ENCODE assay signal across 10 cellular contexts in the genomic region with DNA sequence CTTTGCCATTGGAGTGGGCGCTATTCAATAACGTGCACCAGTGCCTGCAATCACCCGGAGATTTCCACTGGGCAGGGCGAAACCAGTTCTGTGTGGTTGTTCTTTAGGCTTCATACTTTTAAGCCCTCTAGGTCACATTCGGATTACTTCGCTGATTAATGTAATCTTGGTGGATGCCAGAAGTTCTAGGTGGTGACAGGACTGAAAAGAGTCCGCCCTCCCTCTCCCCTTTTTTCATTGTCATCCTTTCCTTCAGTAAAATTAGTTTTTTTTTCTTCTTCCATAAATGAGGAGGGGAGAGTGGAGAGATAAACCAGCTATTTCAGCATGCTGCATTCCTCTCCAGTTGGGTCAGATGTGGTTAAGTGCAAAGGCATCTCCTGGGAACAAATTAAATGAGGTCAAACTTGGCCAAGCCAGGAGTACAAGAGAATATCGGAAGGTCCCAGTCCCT. TPM values are rescaled to one million over a fixed set of nuclear protein-coding genes. Genes with fewer than 3 reads are reported as not detected.
DNase-seq lines count a peak whose midpoint lies in the region; TF ChIP-seq lines count a peak whose summit lies in the region.
"Had no signal": no experiment of that assay in that cellular context is flagged by ENCODE, and none has a peak within 500 bp of the region (broad histone marks: within the 10 kb centered on the region; RNA-seq: fewer than 3 reads in every experiment).

No MANE protein-coding gene starts in this region.

- intact Hi-C loops in Calu3 (cut with micrococcal nuclease; ENCODE audit: unreplicated experiment) = no loop called here

- peaks cover 0 to 4% of the 10 kb centered on the region in 2 donors for H3K4me1 ChIP-seq in neuronal stem cell (ENCODE audit: control insufficient read depth in 2 of 2, insufficient read depth in 1 of 2, low read depth in 1 of 2, low read length in 2 of 2)

- no peaks in the 10 kb centered on the region for H3K36me3 Mint-ChIP-seq in Calu3 (ENCODE audit: insufficient read depth, unreplicated experiment)
- H3K36me3 Mint-ChIP-seq: IgD-negative memory B cell, mesothelial cell of epicardium had no signal

- H3K36me3 ChIP-seq in neuronal stem cell (replicated peaks in 1 of 2; ENCODE audit: control insufficient read depth in 2 of 2, insufficient read depth in 2 of 2, low read length in 2 of 2) = no peaks in the 10 kb centered on the region

- no peak overlapping the region for H4K91ac ChIP-seq in neuronal stem cell (ENCODE audit: low read depth, low read length, poor library complexity)

- no peak overlapping the region for H3K27ac Mint-ChIP-seq in Calu3 (ENCODE audit: unreplicated experiment)
- H3K27ac Mint-ChIP-seq: IgD-negative memory B cell, mesothelial cell of epicardium had no signal

- H2BK15ac ChIP-seq in neuronal stem cell (ENCODE audit: low read length) = no peak overlapping the region

- H3K9me3 Mint-ChIP-seq in Calu3 (ENCODE audit: low read depth, unreplicated experiment) = no peaks in the 10 kb centered on the region
- H3K9me3 Mint-ChIP-seq: mesothelial cell of epicardium had no signal

- H3K4me3 Mint-ChIP-seq in Calu3 (ENCODE audit: low read depth, unreplicated experiment) = no peak overlapping the region
- H3K4me3 Mint-ChIP-seq: IgD-negative memory B cell, mesothelial cell of epicardium had no signal

- H2BK12ac ChIP-seq in neuronal stem cell (ENCODE audit: low read length) = no peak overlapping the region

- H3K4me2 ChIP-seq in neuronal stem cell (ENCODE audit: insufficient read depth, low read length, poor library complexity, severe bottlenecking) = no peak overlapping the region

- peaks cover 0 to 27% (median 6%) of the 10 kb centered on the region in 3 experiments for H3K27me3 ChIP-seq in neuronal stem cell (ENCODE audit: control insufficient read depth in 3 of 3, insufficient read depth in 3 of 3, low read depth in 1 of 3, low read length in 3 of 3)

- WGBS in neuronal stem cell (ENCODE audit: extremely low coverage in 2 of 2, insufficient read length in 2 of 2, insufficient replicate concordance in 1 of 2), 2 donors = no CpG with 5 or more reads among the region's 8 CpGs

- H2BK5ac ChIP-seq in neuronal stem cell (ENCODE audit: low read length) = no peak overlapping the region

- H4K8ac ChIP-seq in neuronal stem cell (ENCODE audit: low read depth, low read length) = no peak overlapping the region

- TF ChIP-seq CTCF in Calu3 (IDR thresholded peaks at IDR 0.05; ENCODE audit: unreplicated experiment) = no peak

- peak overlapping the region in 1 of 2 donors; percentile 5 for H3K4me3 ChIP-seq in neuronal stem cell (ENCODE audit: low read length in 2 of 2)

- H3K14ac ChIP-seq in neuronal stem cell (ENCODE audit: low read length) = no peak overlapping the region

- peak; percentile 84 for DNase-seq in AG20443 (ENCODE audit: low spot score)
- DNase-seq in RPMI7951 (ENCODE audit: low read depth) = peak; percentile 34
- DNase-seq in fibroblast of the conjunctiva (ENCODE audit: low read depth) = peak; percentile 71
- DNase-seq in neuronal stem cell (ENCODE audit: low spot score) = no peak
- DNase-seq in activated T-cell treated with anti-CD3 and anti-CD28 coated beads for 4 hours = no peak
- DNase-seq in NCI-H1436 (lab: John Stamatoyannopoulos, UW) = no peak
- no peak for DNase-seq in Calu3
- DNase-seq in iPS-NIHi11 (ENCODE audit: low spot score) = no peak

- H3K27ac ChIP-seq in neuronal stem cell (replicated peaks; ENCODE audit: low read length) = no peak overlapping the region

- H3K4ac ChIP-seq in neuronal stem cell (ENCODE audit: low read length) = no peak overlapping the region

- H3K79me1 ChIP-seq in neuronal stem cell (ENCODE audit: low read depth, low read length) = no peaks in the 10 kb centered on the region

- H3K4me1 Mint-ChIP-seq in Calu3 (ENCODE audit: low read depth, unreplicated experiment) = no peaks in the 10 kb centered on the region
- H3K4me1 Mint-ChIP-seq: mesothelial cell of epicardium had no signal

- no peak overlapping the region for H3K9ac ChIP-seq in neuronal stem cell (ENCODE audit: low read depth, low read length, poor library complexity)

- H2AK5ac ChIP-seq in neuronal stem cell (ENCODE audit: low read depth, low read length) = no peak overlapping the region

- H2AFZ ChIP-seq in neuronal stem cell (ENCODE audit: low read length) = peak overlapping the region; percentile 76

- no peak overlapping the region for H3K23ac ChIP-seq in neuronal stem cell (ENCODE audit: low read depth, low read length, poor library complexity)

- no peak overlapping the region for H2BK120ac ChIP-seq in neuronal stem cell (ENCODE audit: low read depth, low read length)

- no peak overlapping the region for H3K18ac ChIP-seq in neuronal stem cell (ENCODE audit: low read length)

- CTCF ChIA-PET in Calu3 (lab: Charles Lee) = interaction anchor here (1.2 kb wide), 1 partner anchor 67 kb away, joined by 3 read pairs; no protein-coding TSS in a partner anchor

- BruUV-seq in Calu3 (replicated peaks; lab: Mats Ljungman, UMichigan) = no TSS peak

- no peaks in the 10 kb centered on the region for H3K9me3 ChIP-seq in neuronal stem cell (replicated peaks in 1 of 2; ENCODE audit: control insufficient read depth in 2 of 2, insufficient read depth in 1 of 2, low read depth in 1 of 2, low read length in 2 of 2)

- no peaks in the 10 kb centered on the region for H3K27me3 Mint-ChIP-seq in Calu3 (ENCODE audit: unreplicated experiment)

RNA-seq across cellular contexts. Expression of gene SLC2A2, which starts 2.3 kb away (rescaled TPM):
- not detected in 2 replicates for total RNA-seq in RPMI7951 (2014; rRNA removed; shearing (Covaris generic))
- polyA plus RNA-seq in neuronal stem cell (2013, experiment 1 of 2) = not detected
- not detected for polyA plus RNA-seq in neuronal stem cell (2013, experiment 2 of 2)
- 0.09 and 0.95 TPM in 2 replicates for total RNA-seq in Calu3 (2022)
- total RNA-seq: mesothelial cell of epicardium had no signal
- polyA plus RNA-seq: IgD-negative memory B cell had no signal

Comparison
In these comparisons a context has a peak if more than half of its experiments do, and no peak if none do; other contexts are left out.
1. DNase-seq: peak in AG20443 (single experiment), RPMI7951 (single experiment) and fibroblast of the conjunctiva (single experiment); none in neuronal stem cell (single experiment), activated T-cell treated with anti-CD3 and anti-CD28 coated beads for 4 hours (single experiment), NCI-H1436 (single experiment), Calu3 (single experiment) and iPS-NIHi11 (single experiment).